ENCODE assay signal across 12 cellular contexts in the genomic region with DNA sequence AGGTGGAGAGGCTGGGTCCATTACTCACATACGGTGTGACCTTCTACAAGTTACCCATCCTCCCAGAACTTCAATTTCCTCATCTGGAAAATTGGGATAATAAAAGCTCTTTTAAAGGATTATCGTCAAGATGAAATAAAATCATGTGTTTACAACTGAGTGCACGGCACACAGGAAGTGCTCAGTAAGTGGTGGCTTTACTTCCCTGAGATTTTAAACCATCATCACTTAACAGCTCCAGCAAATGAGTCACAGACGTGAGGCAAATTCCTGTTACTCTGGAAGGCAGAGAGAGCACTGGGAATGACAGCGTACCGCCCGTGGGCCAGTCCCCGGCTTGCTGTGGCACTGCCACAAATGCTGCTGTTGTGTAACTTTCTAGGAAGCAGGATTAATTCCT.
DNase-seq lines count a peak whose midpoint lies in the region; ATAC-seq, FAIRE-seq and TF ChIP-seq lines count a peak whose summit lies in the region.
"Had no signal": no experiment of that assay in that cellular context is flagged by ENCODE, and none has a peak within 500 bp of the region (broad histone marks: within the 10 kb centered on the region; RNA-seq: fewer than 3 reads in every experiment).

No MANE protein-coding gene starts in this region.

- peaks cover 0 to 7% (median 0%) of the 10 kb centered on the region in 11 experiments; a peak in 4 of 22 replicates for H3K9me3 ChIP-seq in BLaER1 treated with 17β-estradiol and CSF1 and Interleukin-3, amounts not matched to agents 10 nM and 100 nM (replicated peaks in 1 of 11)
- H3K9me3 ChIP-seq in astrocyte (ENCODE audit: insufficient read depth, low read depth, low read length) (no peaks in the 10 kb centered on the region), left lung (no peaks in the 10 kb centered on the region)
- H3K9me3 ChIP-seq: pancreas had no signal

- H3K4me2 ChIP-seq in BLaER1 treated with 17β-estradiol and CSF1 and Interleukin-3, amounts not matched to agents 10 nM and 100 nM: peak overlapping the region in 10 of 11 experiments; percentile 15 to 54 (median 40); a peak in 15 of 22 replicates
- H3K4me2 ChIP-seq in astrocyte (ENCODE audit: low read length): peak overlapping the region; percentile 51

- no peaks in the 10 kb centered on the region for H3K36me3 ChIP-seq in BLaER1 treated with 17β-estradiol and CSF1 and Interleukin-3, amounts not matched to agents 10 nM and 100 nM
- H3K36me3 ChIP-seq in astrocyte (ENCODE audit: insufficient read depth, low read length) (no peaks in the 10 kb centered on the region), left lung (no peaks in the 10 kb centered on the region)
- H3K36me3 ChIP-seq: pancreas had no signal

- no peak overlapping the region for H3K27ac Mint-ChIP-seq in astrocyte (ENCODE audit: unreplicated experiment)

- H3K79me2 ChIP-seq in astrocyte (ENCODE audit: insufficient read depth, low read length): no peaks in the 10 kb centered on the region

- no peaks in the 10 kb centered on the region for H3K4me1 Mint-ChIP-seq in astrocyte (ENCODE audit: low read depth, unreplicated experiment)

- TF ChIP-seq CTCF in astrocyte (IDR thresholded peaks at IDR 0.05; ENCODE audit: insufficient read depth, low read depth, low read length): no peak
- no peak for TF ChIP-seq CTCF in left lung (IDR thresholded peaks at IDR 0.05)

- no peak overlapping the region for H3K27ac ChIP-seq in BLaER1 treated with 17β-estradiol and CSF1 and Interleukin-3, amounts not matched to agents 10 nM and 100 nM
- no peak overlapping the region for H3K27ac ChIP-seq in astrocyte (ENCODE audit: low read depth, low read length)
- no peak overlapping the region for H3K27ac ChIP-seq in left lung
- H3K27ac ChIP-seq: pancreas had no signal

- no peak overlapping the region for H3K4me3 ChIP-seq in BLaER1 treated with 17β-estradiol and CSF1 and Interleukin-3, amounts not matched to agents 10 nM and 100 nM
- H3K4me3 ChIP-seq in astrocyte (ENCODE audit: insufficient read depth, low read depth, low read length): no peak overlapping the region
- no peak overlapping the region for H3K4me3 ChIP-seq in left lung
- H3K4me3 ChIP-seq: pancreas had no signal

- no peaks in the 10 kb centered on the region for H3K36me3 Mint-ChIP-seq in astrocyte (ENCODE audit: low read depth, unreplicated experiment)

- peak; percentile 15 for ATAC-seq in left lung
- ATAC-seq in HG02870 (IDR thresholded peaks at IDR 0.05; ENCODE audit: unreplicated experiment): no peak
- ATAC-seq in activated CD4-positive, CD25-positive, alpha-beta regulatory T cell treated with anti-CD3 and anti-CD28 coated beads, Interleukin-2, amount 50 U/mL, for 24 hours: no peak
- no peak for ATAC-seq in GM21528 (IDR thresholded peaks at IDR 0.05; ENCODE audit: low FRiP score, unreplicated experiment)
- ATAC-seq: left colon had no signal

- DNase-seq in HTR-8/SVneo (ENCODE audit: insufficient read length, low spot score) (peak; percentile 20), astrocyte (ENCODE audit: low read depth) (peak; percentile 48), left lung (no peak), SK-N-DZ (ENCODE audit: low spot score) (no peak)
- DNase-seq: activated CD8-positive, alpha-beta memory T cell treated with anti-CD3 and anti-CD28 coated beads, Interleukin-2, amount 50 U/mL, for 4 hours; left colon; NCI-H187 treated with DMSO at 0.1 percent for 48 hours; pancreas had no signal

- no peak for FAIRE-seq in HTR-8/SVneo (lab: Jason Lieb, UNC)
- FAIRE-seq in astrocyte (lab: Jason Lieb, UNC): no peak
- FAIRE-seq: pancreas had no signal

- peaks cover 7 to 10% (median 8%) of the 10 kb centered on the region in 10 experiments; a peak in 17 of 20 replicates for H3K4me1 ChIP-seq in BLaER1 treated with 17β-estradiol and CSF1 and Interleukin-3, amounts not matched to agents 10 nM and 100 nM
- no peaks in the 10 kb centered on the region for H3K4me1 ChIP-seq in astrocyte (ENCODE audit: insufficient read depth, low read length)
- no peaks in the 10 kb centered on the region for H3K4me1 ChIP-seq in left lung
- H3K4me1 ChIP-seq: pancreas had no signal

- intact Hi-C loops in left lung (cut with DNase I): no loop called here

- no peaks in the 10 kb centered on the region for H4K20me1 ChIP-seq in BLaER1 treated with 17β-estradiol and CSF1 and Interleukin-3, amounts not matched to agents 10 nM and 100 nM
- H4K20me1 ChIP-seq in astrocyte (ENCODE audit: insufficient read depth, low read length): no peaks in the 10 kb centered on the region

- H3K9me3 Mint-ChIP-seq in astrocyte (ENCODE audit: unreplicated experiment): peaks cover 3% of the 10 kb centered on the region

- H3K9ac ChIP-seq in BLaER1 treated with 17β-estradiol and CSF1 and Interleukin-3, amounts not matched to agents 10 nM and 100 nM: no peak overlapping the region
- no peak overlapping the region for H3K9ac ChIP-seq in astrocyte (ENCODE audit: low read length)

- H3K4me3 Mint-ChIP-seq in astrocyte (ENCODE audit: unreplicated experiment): no peak overlapping the region

- no peaks in the 10 kb centered on the region for H3K27me3 ChIP-seq in BLaER1 treated with 17β-estradiol and CSF1 and Interleukin-3, amounts not matched to agents 10 nM and 100 nM
- H3K27me3 ChIP-seq in astrocyte (ENCODE audit: insufficient read depth, low read length): no peaks in the 10 kb centered on the region
- H3K27me3 ChIP-seq in left lung: no peaks in the 10 kb centered on the region
- H3K27me3 ChIP-seq: pancreas had no signal

- H3K27me3 Mint-ChIP-seq in astrocyte (ENCODE audit: low read depth, unreplicated experiment): peaks cover 2% of the 10 kb centered on the region

- peak overlapping the region; percentile 34 for H2AFZ ChIP-seq in astrocyte (ENCODE audit: low read depth, low read length)

Comparison
In these comparisons a context has a peak if more than half of its experiments do, and no peak if none do; other contexts are left out.
1. DNase-seq: peak in HTR-8/SVneo (single experiment) and astrocyte (single experiment); none in left lung (0 of 2) and SK-N-DZ (single experiment).